8 cellular contexts compared by ENCODE assay signal in genomic region chr12:106227641-106228319, GRCh38. TPM values are rescaled to one million over a fixed set of nuclear protein-coding genes. Genes with fewer than 3 reads are reported as not detected.
DNase-seq lines count a peak whose midpoint lies in the region; ATAC-seq and TF ChIP-seq lines count a peak whose summit lies in the region.

No MANE protein-coding gene starts in this region.

- CTCF ChIA-PET in PC-9 (lab: Charles Lee): interaction anchor here (0.6 kb wide), 2 partner anchors 127 to 162 kb away, joined by 4 to 13 read pairs; no protein-coding TSS in a partner anchor

- DNase-seq in AG20443 (ENCODE audit: low spot score) (peak; percentile 35), PC-9 (no peak), lung (ENCODE audit: low spot score) (peak; percentile 79), LoVo (ENCODE audit: low spot score) (no peak), testis (no peak)

- no peaks in the 10 kb centered on the region for H3K79me2 ChIP-seq in PC-9 (ENCODE audit: low read depth)

- WGBS in lung, 2 donors: 51 to 54% methylated on average over 8 of the region's 8 CpGs
- 83 to 91% methylated on average over 8 of the region's 8 CpGs for WGBS in testis, 2 donors

- ATAC-seq in lung (ENCODE audit: insufficient read depth, low FRiP score) (peak; percentile 53), HG03095 (IDR thresholded peaks at IDR 0.05; ENCODE audit: unreplicated experiment) (no peak), GM18867 (IDR thresholded peaks at IDR 0.05; ENCODE audit: unreplicated experiment) (no peak)

- H3K36me3 Mint-ChIP-seq in activated naive CD4-positive, alpha-beta T cell treated with anti-CD3 and anti-CD28 coated beads, Interleukin-2, amount 50 U/mL, for 24 hours: no peaks in the 10 kb centered on the region

- H3K27ac ChIP-seq in PC-9 (no peak overlapping the region), lung (ENCODE audit: low read depth in 1 of 2, low read length in 1 of 2) (no peak overlapping the region), testis (no peak overlapping the region)

- peak overlapping the region; percentile 70 for H3K27ac Mint-ChIP-seq in activated naive CD4-positive, alpha-beta T cell treated with anti-CD3 and anti-CD28 coated beads, Interleukin-2, amount 50 U/mL, for 24 hours

- H3K9me3 Mint-ChIP-seq in activated naive CD4-positive, alpha-beta T cell treated with anti-CD3 and anti-CD28 coated beads, Interleukin-2, amount 50 U/mL, for 24 hours: no peaks in the 10 kb centered on the region

- intact Hi-C loops in PC-9 (cut with micrococcal nuclease; ENCODE audit: unreplicated experiment) (loop anchor here (1.0 to 5.0 kb wide), 4 partner anchors 55 to 613 kb away; no protein-coding TSS in a partner anchor), testis (cut with DNase I; ENCODE audit: low total_unique reads) (no loop called here)

- H3K4me1 ChIP-seq in PC-9 (replicated peaks; ENCODE audit: insufficient read depth) (peaks cover 7% of the 10 kb centered on the region), lung (ENCODE audit: control insufficient read depth in 2 of 2, insufficient read depth in 2 of 2, low read length in 2 of 2) (no peaks in the 10 kb centered on the region), testis (peaks cover 10% of the 10 kb centered on the region)

- no peaks in the 10 kb centered on the region for H3K9me2 ChIP-seq in PC-9 (ENCODE audit: insufficient read depth)

- TF ChIP-seq CTCF in PC-9 (conservative IDR thresholded peaks at IDR 0.05) (no peak), lung (IDR thresholded peaks at IDR 0.05; ENCODE audit: control extremely low read depth, extremely low read depth) (no peak), testis (IDR thresholded peaks at IDR 0.05) (no peak)

- H3K9me3 ChIP-seq in PC-9 (ENCODE audit: insufficient read depth, low read depth) (no peaks in the 10 kb centered on the region), lung (ENCODE audit: control insufficient read depth in 2 of 2, insufficient read depth in 1 of 2, low read length in 1 of 2) (no peaks in the 10 kb centered on the region), testis (no peaks in the 10 kb centered on the region)

- H3K4me1 Mint-ChIP-seq in activated naive CD4-positive, alpha-beta T cell treated with anti-CD3 and anti-CD28 coated beads, Interleukin-2, amount 50 U/mL, for 24 hours: peaks cover 22% of the 10 kb centered on the region

- 0 out of 2 replicates have a peak overlapping the region, but pooled peaks have one; percentile 14 for H3K4me2 ChIP-seq in PC-9

- no peak overlapping the region for H3K4me3 Mint-ChIP-seq in activated naive CD4-positive, alpha-beta T cell treated with anti-CD3 and anti-CD28 coated beads, Interleukin-2, amount 50 U/mL, for 24 hours

- POLR2A ChIA-PET in PC-9 (lab: Charles Lee; ENCODE audit: unreplicated experiment): interaction anchor here (0.5 kb wide), 1 partner anchor 683 kb away, joined by 5 read pairs; no protein-coding TSS in a partner anchor

- H3K27me3 ChIP-seq in PC-9 (ENCODE audit: insufficient read depth, low read depth) (no peaks in the 10 kb centered on the region), lung (ENCODE audit: control insufficient read depth, insufficient read depth) (no peaks in the 10 kb centered on the region), testis (no peaks in the 10 kb centered on the region)

- no peak for TF ChIP-seq POLR2A in testis (IDR thresholded peaks at IDR 0.05)

- H3K27me3 Mint-ChIP-seq in activated naive CD4-positive, alpha-beta T cell treated with anti-CD3 and anti-CD28 coated beads, Interleukin-2, amount 50 U/mL, for 24 hours: no peaks in the 10 kb centered on the region

- no peak overlapping the region for H2AFZ ChIP-seq in PC-9

- no peaks in the 10 kb centered on the region for H4K20me1 ChIP-seq in PC-9 (ENCODE audit: insufficient read depth)

- BruUV-seq in PC-9 (replicated peaks; lab: Mats Ljungman, UMichigan): no TSS peak

- H3K4me3 ChIP-seq in PC-9: no peak overlapping the region
- H3K4me3 ChIP-seq in lung: no peak overlapping the region
- no peak overlapping the region for H3K4me3 ChIP-seq in testis

- H3K36me3 ChIP-seq in PC-9 (ENCODE audit: low read depth) (no peaks in the 10 kb centered on the region), lung (ENCODE audit: control insufficient read depth in 2 of 2, insufficient read depth in 2 of 2, low read length in 2 of 2) (no peaks in the 10 kb centered on the region), testis (ENCODE audit: low read depth, missing control alignments) (no peaks in the 10 kb centered on the region)

- no peaks in the 10 kb centered on the region for H3F3A ChIP-seq in PC-9 (ENCODE audit: insufficient read depth, low read depth)

RNA-seq across cellular contexts. Expression of gene CKAP4, which starts 20.0 kb away (rescaled TPM):
- total RNA-seq in PC-9 (2021) (73.6 and 81.5 TPM in 2 replicates), lung (10 to 100 TPM; 48.3 to 82.6 TPM), testis (10 to 100 TPM; 26.8 to 31.3 TPM)
- polyA plus RNA-seq in lung (10 to 100 TPM; 15.3 to 82.1 TPM), testis (ENCODE audit: insufficient read depth, low read depth, low replicate concordance) (31.2 TPM)

Comparison
In these comparisons a context has a peak if more than half of its experiments do, and no peak if none do; other contexts are left out.
1. DNase-seq: peak in AG20443 (single experiment) and lung (single experiment); none in PC-9 (0 of 2), LoVo (single experiment) and testis (single experiment).